ENCODE assay signal across 8 cellular contexts in the genomic region with DNA sequence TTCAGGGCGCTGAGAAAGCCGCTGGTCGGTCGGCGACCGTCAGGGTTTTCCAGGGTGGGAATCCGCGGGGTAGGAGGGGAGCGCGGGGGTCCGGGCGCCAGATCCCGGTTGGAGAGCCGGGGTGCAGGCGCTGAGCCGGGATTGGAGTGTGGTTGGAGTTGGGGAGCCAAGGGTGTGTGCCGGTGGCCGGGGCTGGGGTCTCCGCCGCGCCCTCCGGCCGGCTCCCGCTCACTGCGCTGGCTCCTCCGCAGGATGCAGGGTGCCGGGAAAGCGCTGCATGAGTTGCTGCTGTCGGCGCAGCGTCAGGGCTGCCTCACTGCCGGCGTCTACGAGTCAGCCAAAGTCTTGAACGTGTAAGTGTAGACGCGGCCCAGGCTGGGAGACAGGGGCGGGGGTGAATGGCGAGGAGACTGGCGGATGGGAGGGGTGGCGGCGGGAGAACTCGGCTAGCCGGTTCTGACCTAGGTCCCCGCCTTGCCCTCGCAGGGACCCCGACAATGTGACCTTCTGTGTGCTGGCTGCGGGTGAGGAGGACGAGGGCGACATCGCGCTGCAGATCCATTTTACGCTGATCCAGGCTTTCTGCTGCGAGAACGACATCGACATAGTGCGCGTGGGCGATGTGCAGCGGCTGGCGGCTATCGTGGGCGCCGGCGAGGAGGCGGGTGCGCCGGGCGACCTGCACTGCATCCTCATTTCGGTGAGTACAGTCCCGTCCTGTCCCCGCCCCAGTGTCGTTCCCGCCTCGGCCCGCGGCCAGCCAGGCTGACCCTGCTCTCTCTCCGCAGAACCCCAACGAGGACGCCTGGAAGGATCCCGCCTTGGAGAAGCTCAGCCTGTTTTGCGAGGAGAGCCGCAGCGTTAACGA. TPM values are rescaled to one million over a fixed set of nuclear protein-coding genes. Genes with fewer than 3 reads are reported as not detected.
DNase-seq lines count a peak whose midpoint lies in the region; ATAC-seq and TF ChIP-seq lines count a peak whose summit lies in the region.

No MANE protein-coding gene starts in this region.

- POLR2A ChIA-PET in Caco-2 (lab: Charles Lee) = interaction anchor here (1.1 kb wide), 3 partner anchors 12 to 43 kb away, joined by 3 to 7 read pairs (median 4); no protein-coding TSS in a partner anchor
- POLR2A ChIA-PET in activated CD4-positive, alpha-beta T cell treated with anti-CD3 and anti-CD28 coated beads, Interleukin-2, amount 10 ng/mL, durations not matched to agents 7 days and 5 days (lab: Charles Lee) = interaction anchor here (0.6 to 2.1 kb wide), 4 partner anchors 52 to 355 kb away, joined by 3 to 16 read pairs (median 3); no protein-coding TSS in a partner anchor

- TSS peak; percentile 94 for BruUV-seq in Caco-2 (replicated peaks; lab: Mats Ljungman, UMichigan)

- peak overlapping the region; percentile 34 for H3K4me3 ChIP-seq in Caco-2 (ENCODE audit: low read depth, low read length)
- peak overlapping the region; percentile 75 for H3K4me3 ChIP-seq in HUES6 (ENCODE audit: low read depth, low read length)
- H3K4me3 ChIP-seq in colonic mucosa = peak overlapping the region; percentile 95

- H3K27me3 Mint-ChIP-seq in Caco-2 (ENCODE audit: insufficient read depth, unreplicated experiment) = no peaks in the 10 kb centered on the region
- peaks cover 49% of the 10 kb centered on the region for H3K27me3 Mint-ChIP-seq in activated CD4-positive, alpha-beta T cell treated with anti-CD3 and anti-CD28 coated beads, Interleukin-2, amount 10 ng/mL, durations not matched to agents 7 days and 5 days

- H3K36me3 ChIP-seq in Caco-2 (ENCODE audit: control insufficient read depth, insufficient read depth, low read length) = no peaks in the 10 kb centered on the region
- no peaks in the 10 kb centered on the region; the same call in 1 of the 2 replicates for H3K36me3 ChIP-seq in HUES6 (ENCODE audit: control insufficient read depth, insufficient read depth, low read length)
- H3K36me3 ChIP-seq in colonic mucosa = no peaks in the 10 kb centered on the region

- H3K27ac ChIP-seq in HUES6 (ENCODE audit: low read depth, low read length) = peak overlapping the region; percentile 44; the same call in 1 of the 2 replicates
- H3K27ac ChIP-seq in colonic mucosa = peak overlapping the region; percentile 93

- peak overlapping the region; percentile 89 for H3K4me3 Mint-ChIP-seq in Caco-2 (ENCODE audit: unreplicated experiment)
- H3K4me3 Mint-ChIP-seq in activated CD4-positive, alpha-beta T cell treated with anti-CD3 and anti-CD28 coated beads, Interleukin-2, amount 10 ng/mL, durations not matched to agents 7 days and 5 days = peak overlapping the region; percentile 76

- no peaks in the 10 kb centered on the region for H3K9me3 Mint-ChIP-seq in Caco-2 (ENCODE audit: unreplicated experiment)
- H3K9me3 Mint-ChIP-seq in activated CD4-positive, alpha-beta T cell treated with anti-CD3 and anti-CD28 coated beads, Interleukin-2, amount 10 ng/mL, durations not matched to agents 7 days and 5 days = no peaks in the 10 kb centered on the region

- DNase-seq in Caco-2 (peak; percentile 38 to 56), colonic mucosa (peak; percentile 68), left lobe of liver (ENCODE audit: low spot score) (peak; percentile 72)
- peak; percentile 62 for DNase-seq in activated CD4-positive, alpha-beta T cell treated with anti-CD3 and anti-CD28 coated beads, Interleukin-2, amount 10 ng/mL, durations not matched to agents 7 days and 5 days
- DNase-seq in stimulated activated CD4-positive, alpha-beta T cell treated with anti-CD3 and anti-CD28 coated beads, Interleukin-1b, Interleukin-23, amount 100 ng/mL, for 24 hours (ENCODE audit: low read depth in 4 of 4, low spot score in 1 of 4) = peak in 3 of 4 experiments; percentile 24 to 48 (median 43)

- intact Hi-C loops in Caco-2 (cut with micrococcal nuclease; ENCODE audit: unreplicated experiment) = loop anchor here (2.0 to 10.0 kb wide), 3 partner anchors 27 to 199 kb away; no protein-coding TSS in a partner anchor
- intact Hi-C loops in colonic mucosa (cut with DNase I) = loop anchor here (10.0 kb wide), 1 partner anchor 129 kb away; no protein-coding TSS in a partner anchor

- H3K9me3 ChIP-seq in Caco-2 = no peaks in the 10 kb centered on the region
- no peaks in the 10 kb centered on the region for H3K9me3 ChIP-seq in HUES6 (ENCODE audit: control insufficient read depth, insufficient read depth, low read depth, low read length)
- no peaks in the 10 kb centered on the region for H3K9me3 ChIP-seq in colonic mucosa

- H3K9ac ChIP-seq in HUES6 (ENCODE audit: low read length) (peak overlapping the region; percentile 78), colonic mucosa (ENCODE audit: low read depth in 2 of 2, low read length in 2 of 2) (peak overlapping the region; percentile 88 to 89)

- H3K27ac Mint-ChIP-seq in Caco-2 (ENCODE audit: unreplicated experiment) = no peak overlapping the region
- peak overlapping the region; percentile 89 for H3K27ac Mint-ChIP-seq in activated CD4-positive, alpha-beta T cell treated with anti-CD3 and anti-CD28 coated beads, Interleukin-2, amount 10 ng/mL, durations not matched to agents 7 days and 5 days

- H3K4me1 ChIP-seq in Caco-2 (peaks cover 9% of the 10 kb centered on the region; the same call in 1 of the 2 replicates), HUES6 (ENCODE audit: control insufficient read depth, insufficient read depth, low read length) (peaks cover 20% of the 10 kb centered on the region), colonic mucosa (no peaks in the 10 kb centered on the region)

- H3K27me3 ChIP-seq in Caco-2 (replicated peaks; ENCODE audit: control insufficient read depth, insufficient read depth, low read length) (no peaks in the 10 kb centered on the region), HUES6 (ENCODE audit: control insufficient read depth, insufficient read depth, low read length) (peaks cover 31% of the 10 kb centered on the region), colonic mucosa (no peaks in the 10 kb centered on the region)

- CTCF ChIA-PET in Caco-2 (lab: Charles Lee) = interaction anchor here (0.6 to 2.9 kb wide), 3 partner anchors 12 to 496 kb away, joined by 3 to 55 read pairs (median 11); no protein-coding TSS in a partner anchor
- CTCF ChIA-PET in activated CD4-positive, alpha-beta T cell treated with anti-CD3 and anti-CD28 coated beads, Interleukin-2, amount 10 ng/mL, durations not matched to agents 7 days and 5 days (lab: Charles Lee) = interaction anchor here (0.8 to 6.8 kb wide), 5 partner anchors 8 to 496 kb away, joined by 3 to 82 read pairs (median 30); no protein-coding TSS in a partner anchor

- H3K36me3 Mint-ChIP-seq in Caco-2 (ENCODE audit: insufficient read depth, unreplicated experiment) = peaks cover 24% of the 10 kb centered on the region
- peaks cover 6% of the 10 kb centered on the region for H3K36me3 Mint-ChIP-seq in activated CD4-positive, alpha-beta T cell treated with anti-CD3 and anti-CD28 coated beads, Interleukin-2, amount 10 ng/mL, durations not matched to agents 7 days and 5 days (ENCODE audit: low read depth)

- ATAC-seq in left lobe of liver = peak; percentile 31
- ATAC-seq in HG03196 (IDR thresholded peaks at IDR 0.05; ENCODE audit: unreplicated experiment) = no peak
- ATAC-seq in GM19395 (IDR thresholded peaks at IDR 0.05; ENCODE audit: unreplicated experiment) = no peak

- TF ChIP-seq CTCF in Caco-2 (IDR thresholded peaks at IDR 0.05; ENCODE audit: insufficient read depth in 1 of 2, low read depth in 1 of 2, low read length in 1 of 2, severe bottlenecking in 1 of 2, unreplicated experiment in 1 of 2) (no peak), colonic mucosa (IDR thresholded peaks at IDR 0.05) (no peak)

- peaks cover 6% of the 10 kb centered on the region for H3K4me1 Mint-ChIP-seq in Caco-2 (ENCODE audit: low read depth, unreplicated experiment)
- H3K4me1 Mint-ChIP-seq in activated CD4-positive, alpha-beta T cell treated with anti-CD3 and anti-CD28 coated beads, Interleukin-2, amount 10 ng/mL, durations not matched to agents 7 days and 5 days = peaks cover 33% of the 10 kb centered on the region

RNA-seq across cellular contexts. Expression of gene GADD45G, which starts 0.6 kb away (rescaled TPM):
- 3.7 and 5.4 TPM in 2 replicates for total RNA-seq in Caco-2 (2022)
- 1 to 10 TPM; 5.2 to 6.2 TPM for total RNA-seq in activated CD4-positive, alpha-beta T cell treated with anti-CD3 and anti-CD28 coated beads, Interleukin-2, amount 10 ng/mL, durations not matched to agents 7 days and 5 days
- 10 to 100 TPM in 1 of 2 donors, 1 to 10 TPM in 1; 8.1 to 10.8 TPM for total RNA-seq in colonic mucosa
- total RNA-seq in left lobe of liver = 17.5 TPM

Comparison
In these comparisons a context has a peak if more than half of its experiments do, and no peak if none do; other contexts are left out.
1. H3K4me3 ChIP-seq: peak in every context shown above with its lines; median percentile 95 in colonic mucosa; 75 in HUES6; 34 in Caco-2.